In the genomic region with DNA sequence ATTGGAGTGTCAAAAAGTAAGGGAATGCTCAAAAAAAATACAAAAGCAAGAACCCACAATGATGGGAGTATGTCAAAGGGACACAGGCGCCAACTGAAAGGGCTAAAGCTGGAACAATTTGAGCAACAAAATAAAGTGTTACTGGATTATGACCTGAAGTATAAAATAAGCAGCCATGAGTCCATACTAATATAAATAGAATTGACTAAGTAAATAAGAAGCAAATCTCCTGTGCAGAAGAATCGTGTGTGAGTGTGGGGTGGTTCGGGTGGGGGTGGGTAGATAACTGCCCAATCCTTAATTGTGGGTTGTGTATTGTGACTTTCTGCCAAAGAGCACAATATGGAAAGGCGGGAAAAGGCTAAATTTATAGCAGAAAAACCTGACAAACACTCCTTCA, we compare ENCODE assay signal across 33 cellular contexts.
"Had no signal": no experiment of that assay in that cellular context is flagged by ENCODE, and none has a peak within 500 bp of the region (broad histone marks: within the 10 kb centered on the region; RNA-seq: fewer than 3 reads in every experiment).

No MANE protein-coding gene starts in this region.

- H3K27ac ChIP-seq: ascending aorta, cardiac muscle cell, coronary artery, dorsolateral prefrontal cortex, esophagus muscularis mucosa, foreskin keratinocyte, gastroesophageal sphincter had no signal

- H3K4me3 Mint-ChIP-seq: activated CD4-positive, alpha-beta memory T cell treated with anti-CD3 and anti-CD28 coated beads for 36 hours; activated CD4-positive, alpha-beta T cell treated with anti-CD3 and anti-CD28 coated beads for 36 hours; activated CD4-positive, alpha-beta T cell treated with anti-CD3 and anti-CD28 coated beads, Interleukin-2, amount 10 ng/mL, durations not matched to agents 24 days and 14 days; activated CD8-positive, alpha-beta memory T cell treated with anti-CD3 and anti-CD28 coated beads, Interleukin-2, amount 10 ng/mL, durations not matched to agents 7 days and 5 days; activated CD8-positive, alpha-beta T cell treated with anti-CD3 and anti-CD28 coated beads, Interleukin-2, amount 10 ng/mL, durations not matched to agents 7 days and 5 days; activated naive CD4-positive, alpha-beta T cell treated with anti-CD3 and anti-CD28 coated beads for 36 hours; activated naive CD4-positive, alpha-beta T cell treated with anti-CD3 and anti-CD28 coated beads, Interleukin-2, amount 50 U/mL, for 24 hours; activated naive CD8-positive, alpha-beta T cell treated with anti-CD3 and anti-CD28 coated beads for 36 hours; activated T-helper 1 cell treated with anti-CD3 and anti-CD28 coated beads, Interleukin-12 subunit alpha, Interleukin-12 subunit beta, Interleukin-2, Interleukin-4 antibody, amounts not matched to agents 30 ng/mL and 10 ng/mL and 1 ng/mL, durations not matched to agents 14 hours and 24 hours and 36 hours; brain; dendritic cell treated with granulocyte-macrophage colony-stimulating factor and Interleukin-4, amounts not matched to agents 40 ng/mL and 50 ng/mL, for 4 days; effector memory CD8-positive, alpha-beta T cell had no signal

- H3K27ac Mint-ChIP-seq: activated CD4-positive, alpha-beta memory T cell treated with anti-CD3 and anti-CD28 coated beads for 36 hours; activated CD4-positive, alpha-beta T cell treated with anti-CD3 and anti-CD28 coated beads for 36 hours; activated CD4-positive, alpha-beta T cell treated with anti-CD3 and anti-CD28 coated beads, Interleukin-2, amount 10 ng/mL, durations not matched to agents 24 days and 14 days; activated CD8-positive, alpha-beta memory T cell treated with anti-CD3 and anti-CD28 coated beads, Interleukin-2, amount 10 ng/mL, durations not matched to agents 7 days and 5 days; activated CD8-positive, alpha-beta T cell treated with anti-CD3 and anti-CD28 coated beads, Interleukin-2, amount 10 ng/mL, durations not matched to agents 7 days and 5 days; activated naive CD4-positive, alpha-beta T cell treated with anti-CD3 and anti-CD28 coated beads for 36 hours; activated naive CD4-positive, alpha-beta T cell treated with anti-CD3 and anti-CD28 coated beads, Interleukin-2, amount 50 U/mL, for 24 hours; activated naive CD8-positive, alpha-beta T cell treated with anti-CD3 and anti-CD28 coated beads for 36 hours; activated T-helper 1 cell treated with anti-CD3 and anti-CD28 coated beads, Interleukin-12 subunit alpha, Interleukin-12 subunit beta, Interleukin-2, Interleukin-4 antibody, amounts not matched to agents 30 ng/mL and 10 ng/mL and 1 ng/mL, durations not matched to agents 14 hours and 24 hours and 36 hours; activated T-helper 2 cell treated with anti-CD3 and anti-CD28 coated beads, Interferon-gamma antibody, Interleukin-2, Interleukin-4, amounts not matched to agents 10 μg/mL and 5 μg/mL and 100 μg/mL, durations not matched to agents 14 hours and 24 hours and 36 hours; dendritic cell treated with granulocyte-macrophage colony-stimulating factor and Interleukin-4, amounts not matched to agents 40 ng/mL and 50 ng/mL, for 4 days; effector memory CD8-positive, alpha-beta T cell had no signal

- H3K36me3 ChIP-seq: cardiac muscle cell had no signal

- H3K27me3 ChIP-seq: ascending aorta, breast epithelium, cardiac muscle cell, dorsolateral prefrontal cortex, esophagus muscularis mucosa, foreskin keratinocyte, gastroesophageal sphincter, heart right ventricle had no signal

- ATAC-seq: activated CD4-positive, alpha-beta T cell treated with anti-CD3 and anti-CD28 coated beads for 36 hours; activated CD8-positive, alpha-beta memory T cell treated with anti-CD3 and anti-CD28 coated beads, Interleukin-2, amount 10 ng/mL, durations not matched to agents 7 days and 5 days; activated CD8-positive, alpha-beta T cell treated with anti-CD3 and anti-CD28 coated beads, Interleukin-2, amount 10 ng/mL, durations not matched to agents 7 days and 5 days; effector memory CD8-positive, alpha-beta T cell; foreskin keratinocyte; gastroesophageal sphincter; heart right ventricle had no signal

- H3K27me3 Mint-ChIP-seq: activated CD4-positive, alpha-beta memory T cell treated with anti-CD3 and anti-CD28 coated beads for 36 hours; activated CD4-positive, alpha-beta T cell treated with anti-CD3 and anti-CD28 coated beads for 36 hours; activated CD4-positive, alpha-beta T cell treated with anti-CD3 and anti-CD28 coated beads, Interleukin-2, amount 10 ng/mL, durations not matched to agents 24 days and 14 days; activated CD8-positive, alpha-beta memory T cell treated with anti-CD3 and anti-CD28 coated beads, Interleukin-2, amount 10 ng/mL, durations not matched to agents 7 days and 5 days; activated naive CD4-positive, alpha-beta T cell treated with anti-CD3 and anti-CD28 coated beads, Interleukin-2, amount 50 U/mL, for 24 hours; activated naive CD8-positive, alpha-beta T cell treated with anti-CD3 and anti-CD28 coated beads for 36 hours had no signal

- DNase-seq: activated CD4-positive, alpha-beta memory T cell treated with anti-CD3 and anti-CD28 coated beads for 36 hours; activated CD4-positive, alpha-beta T cell treated with anti-CD3 and anti-CD28 coated beads for 36 hours; activated CD4-positive, alpha-beta T cell treated with anti-CD3 and anti-CD28 coated beads, Interleukin-2, amount 10 ng/mL, durations not matched to agents 24 days and 14 days; activated CD4-positive, CD25-positive, alpha-beta regulatory T cell; activated CD4-positive, CD25-positive, alpha-beta regulatory T cell treated with anti-CD3 and anti-CD28 coated beads, Interleukin-2, amount 50 U/mL, for 72 hours; activated CD8-positive, alpha-beta memory T cell treated with anti-CD3 and anti-CD28 coated beads, Interleukin-2, amount 10 ng/mL, durations not matched to agents 7 days and 5 days; activated CD8-positive, alpha-beta memory T cell treated with anti-CD3 and anti-CD28 coated beads, Interleukin-2, amount 50 U/mL, for 4 hours; activated CD8-positive, alpha-beta T cell treated with anti-CD3 and anti-CD28 coated beads, Interleukin-2, amount 10 ng/mL, durations not matched to agents 7 days and 5 days; activated effector memory CD4-positive, alpha-beta T cell treated with anti-CD3 and anti-CD28 coated beads, Interleukin-2, amount 50 U/mL, for 16 hours; activated naive CD4-positive, alpha-beta T cell treated with anti-CD3 and anti-CD28 coated beads for 36 hours; activated naive CD8-positive, alpha-beta T cell treated with anti-CD3 and anti-CD28 coated beads for 36 hours; activated T-cell treated with anti-CD3 and anti-CD28 coated beads, Interleukin-2, amount 50 U/mL, for 1 hour; activated T-cell treated with anti-CD3 and anti-CD28 coated beads, Interleukin-2, amount 50 U/mL, for 48 hours; central memory CD4-positive, alpha-beta T cell; cerebellar nuclear complex; dorsolateral prefrontal cortex; effector CD4-positive, alpha-beta T cell; effector memory CD8-positive, alpha-beta T cell; erythroblast; foreskin keratinocyte; heart right ventricle; T-helper 2 cell had no signal

- H3K4me3 ChIP-seq: ascending aorta, breast epithelium, cardiac muscle cell, coronary artery, dorsolateral prefrontal cortex, esophagus muscularis mucosa, gastroesophageal sphincter, heart right ventricle had no signal
